ENCODE assay signal across 18 cellular contexts in the genomic region with DNA sequence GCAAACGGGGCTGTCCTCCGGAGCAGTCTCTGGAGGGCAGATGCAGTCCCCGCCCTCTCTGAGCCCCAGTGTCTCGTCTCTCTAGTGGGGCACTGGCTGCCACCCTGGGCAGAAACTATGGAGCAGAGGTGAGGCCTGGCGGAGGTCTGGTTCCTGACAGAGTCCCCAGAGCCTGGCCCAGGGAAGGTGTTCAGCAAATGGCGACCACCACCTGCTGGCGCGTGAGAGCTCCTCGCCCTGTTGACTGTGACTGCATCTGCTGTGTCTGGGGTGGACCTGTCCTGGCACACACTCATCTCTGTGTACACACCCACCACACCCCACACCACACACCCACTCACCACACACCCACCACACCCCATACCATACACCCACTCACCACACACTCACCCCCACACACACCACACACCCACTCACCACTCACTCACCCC. TPM values are rescaled to one million over a fixed set of nuclear protein-coding genes. Genes with fewer than 3 reads are reported as not detected.
DNase-seq lines count a peak whose midpoint lies in the region; ATAC-seq, FAIRE-seq and TF ChIP-seq lines count a peak whose summit lies in the region.
"Had no signal": no experiment of that assay in that cellular context is flagged by ENCODE, and none has a peak within 500 bp of the region (broad histone marks: within the 10 kb centered on the region; RNA-seq: fewer than 3 reads in every experiment).

No MANE protein-coding gene starts in this region.

- no peak overlapping the region for H3K27ac Mint-ChIP-seq in activated naive CD4-positive, alpha-beta T cell treated with anti-CD3 and anti-CD28 coated beads, Interleukin-2, amount 50 U/mL, for 72 hours
- peak overlapping the region; percentile 88 to 89 for H3K27ac Mint-ChIP-seq in effector memory CD8-positive, alpha-beta T cell
- peak overlapping the region in 4 of 10 donors; percentile 9 to 84 (median 54) for H3K27ac Mint-ChIP-seq in naive thymus-derived CD8-positive, alpha-beta T cell

- DNase-seq in activated naive CD4-positive, alpha-beta T cell treated with anti-CD3 and anti-CD28 coated beads, Interleukin-2, amount 50 U/mL, for 72 hours (ENCODE audit: low spot score in 2 of 2) = no peak
- DNase-seq in activated naive CD4-positive, alpha-beta T cell treated with anti-CD3 and anti-CD28 coated beads, Interleukin-2, amount 50 U/mL, for 16 hours = no peak
- DNase-seq in HUDEP-2 (lab: John Stamatoyannopoulos, UW; ENCODE audit: unreplicated experiment in 76 of 76) (peak in 43 of 76 experiments; percentile 12 to 66 (median 34)), glomerular visceral epithelial cell (ENCODE audit: extremely low spot score) (no peak), small intestine (no peak), D721Med (ENCODE audit: insufficient read length, low spot score) (no peak)
- peak in 1 of 3 experiments; percentile 14 for DNase-seq in effector memory CD8-positive, alpha-beta T cell
- peak in 5 of 10 donors; percentile 10 to 57 (median 17) for DNase-seq in naive thymus-derived CD8-positive, alpha-beta T cell
- DNase-seq: DND-41; GDM1; KG1; NCI-H1092 treated with DMSO at 0.1 percent for 48 hours; NCI-H1694 treated with DMSO at 0.1 percent for 48 hours; NCI-H69; NK-92 treated with Interleukin-12 subunit alpha and Interleukin-12 subunit beta, amount 100 ng/mL, for 24 hours; OCI-M1 had no signal

- H3K4me1 Mint-ChIP-seq in effector memory CD8-positive, alpha-beta T cell (ENCODE audit: low read depth in 2 of 2) = peaks cover 13 to 17% of the 10 kb centered on the region in 2 donors
- H3K4me1 Mint-ChIP-seq in naive thymus-derived CD8-positive, alpha-beta T cell = peaks cover 8 to 16% (median 12%) of the 10 kb centered on the region in 4 donors

- WGBS in small intestine, 3 donors = 68 to 84% (median 76%) methylated on average over 9 of the region's 9 CpGs

- no peak overlapping the region for H3K27ac ChIP-seq in small intestine (ENCODE audit: low read depth in 1 of 2, low read length in 1 of 2)

- POLR2A ChIA-PET in naive thymus-derived CD8-positive, alpha-beta T cell (lab: Charles Lee) = interaction anchor here (1.0 kb wide), 1 partner anchor 18 kb away, joined by 3 read pairs; a partner anchor contains a TSS

- H3K36me3 ChIP-seq in small intestine (ENCODE audit: control insufficient read depth in 2 of 2, insufficient read depth in 2 of 2, low read length in 2 of 2) = no peaks in the 10 kb centered on the region

- no peak for FAIRE-seq in small intestine (lab: Jason Lieb, UNC)
- FAIRE-seq in D721Med (lab: Jason Lieb, UNC) = no peak
- FAIRE-seq: GM12892 had no signal

- no peaks in the 10 kb centered on the region for H3K27me3 ChIP-seq in small intestine (ENCODE audit: control insufficient read depth in 2 of 2, insufficient read depth in 2 of 2, low read length in 2 of 2)

- ATAC-seq in activated naive CD4-positive, alpha-beta T cell treated with anti-CD3 and anti-CD28 coated beads, Interleukin-2, amount 50 U/mL, for 72 hours = peak; percentile 28 to 31
- peak; percentile 62 for ATAC-seq in effector memory CD8-positive, alpha-beta T cell (replicated peaks)
- peak; percentile 47 to 56 for ATAC-seq in naive thymus-derived CD8-positive, alpha-beta T cell

- no peak for TF ChIP-seq CTCF in D721Med (IDR thresholded peaks at IDR 0.05; ENCODE audit: insufficient read depth, missing control alignments)

- H3K4me3 Mint-ChIP-seq in effector memory CD8-positive, alpha-beta T cell = no peak overlapping the region
- H3K4me3 Mint-ChIP-seq in naive thymus-derived CD8-positive, alpha-beta T cell = peak overlapping the region in 1 of 10 donors; percentile 18
- H3K4me3 Mint-ChIP-seq: CD14-positive monocyte had no signal

- no peaks in the 10 kb centered on the region for H3K27me3 Mint-ChIP-seq in effector memory CD8-positive, alpha-beta T cell
- H3K27me3 Mint-ChIP-seq in naive thymus-derived CD8-positive, alpha-beta T cell = no peaks in the 10 kb centered on the region

- no peaks in the 10 kb centered on the region for H3K9me3 Mint-ChIP-seq in activated naive CD4-positive, alpha-beta T cell treated with anti-CD3 and anti-CD28 coated beads, Interleukin-2, amount 50 U/mL, for 72 hours
- H3K9me3 Mint-ChIP-seq in effector memory CD8-positive, alpha-beta T cell = peaks cover 0 to 2% of the 10 kb centered on the region in 2 donors
- no peaks in the 10 kb centered on the region for H3K9me3 Mint-ChIP-seq in naive thymus-derived CD8-positive, alpha-beta T cell

- H3K9me3 ChIP-seq in small intestine (ENCODE audit: control insufficient read depth, low read depth) = no peaks in the 10 kb centered on the region

- no peaks in the 10 kb centered on the region for H3K36me3 Mint-ChIP-seq in activated naive CD4-positive, alpha-beta T cell treated with anti-CD3 and anti-CD28 coated beads, Interleukin-2, amount 50 U/mL, for 72 hours
- peaks cover 19% of the 10 kb centered on the region for H3K36me3 Mint-ChIP-seq in effector memory CD8-positive, alpha-beta T cell (ENCODE audit: insufficient read depth)
- no peaks in the 10 kb centered on the region for H3K36me3 Mint-ChIP-seq in naive thymus-derived CD8-positive, alpha-beta T cell
- H3K36me3 Mint-ChIP-seq: CD14-positive monocyte had no signal

- H3K4me1 ChIP-seq in small intestine (ENCODE audit: control insufficient read depth in 2 of 2, insufficient read depth in 1 of 2, low read depth in 1 of 2, low read length in 1 of 2) = no peaks in the 10 kb centered on the region

- no peak overlapping the region for H3K4me3 ChIP-seq in small intestine (ENCODE audit: low read depth in 1 of 2, low read length in 2 of 2)

RNA-seq across cellular contexts. Expression of a gene that starts 18.3 kb away (rescaled TPM):
- 10 to 100 TPM; 34.3 to 75.0 TPM for total RNA-seq in activated naive CD4-positive, alpha-beta T cell treated with anti-CD3 and anti-CD28 coated beads, Interleukin-2, amount 50 U/mL, for 72 hours
- 10 to 100 TPM; 26.0 to 26.9 TPM for total RNA-seq in naive thymus-derived CD8-positive, alpha-beta T cell
- 10 to 100 TPM; 16.2 to 31.4 (median 25.3) TPM for polyA plus RNA-seq in naive thymus-derived CD8-positive, alpha-beta T cell
- 10 to 100 TPM; 19.7 to 60.6 (median 22.2) TPM for polyA plus RNA-seq in small intestine

RNA-seq across cellular contexts. Expression of a gene that starts 53.9 kb away (rescaled TPM):
- total RNA-seq in activated naive CD4-positive, alpha-beta T cell treated with anti-CD3 and anti-CD28 coated beads, Interleukin-2, amount 50 U/mL, for 72 hours = 100 to 1,000 TPM; 145 to 159 TPM
- 10 to 100 TPM; 64.0 to 69.0 TPM for total RNA-seq in naive thymus-derived CD8-positive, alpha-beta T cell
- 100 to 1,000 TPM; 284 to 305 (median 304) TPM for polyA plus RNA-seq in naive thymus-derived CD8-positive, alpha-beta T cell
- 100 to 1,000 TPM; 222 to 375 (median 263) TPM for polyA plus RNA-seq in small intestine

Comparison
In these comparisons a context has a peak if more than half of its experiments do, and no peak if none do; other contexts are left out.
1. DNase-seq: peak in HUDEP-2 (43 of 76); none in activated naive CD4-positive, alpha-beta T cell treated with anti-CD3 and anti-CD28 coated beads, Interleukin-2, amount 50 U/mL, for 72 hours (0 of 2), activated naive CD4-positive, alpha-beta T cell treated with anti-CD3 and anti-CD28 coated beads, Interleukin-2, amount 50 U/mL, for 16 hours (single experiment), glomerular visceral epithelial cell (single experiment), small intestine (single experiment) and D721Med (single experiment).
2. H3K27ac Mint-ChIP-seq: peak in effector memory CD8-positive, alpha-beta T cell (2 of 2); none in activated naive CD4-positive, alpha-beta T cell treated with anti-CD3 and anti-CD28 coated beads, Interleukin-2, amount 50 U/mL, for 72 hours (0 of 2).
3. Peak in every context shown above with its lines, with median percentiles within 50 percentile points of each other: ATAC-seq.